In genomic region chr1:64984106-64984505, GRCh38 we compare ENCODE assay signal across 18 cellular contexts. TPM values are rescaled to one million over a fixed set of nuclear protein-coding genes. Genes with fewer than 3 reads are reported as not detected.
DNase-seq lines count a peak whose midpoint lies in the region; ATAC-seq and TF ChIP-seq lines count a peak whose summit lies in the region.
"Had no signal": no experiment of that assay in that cellular context is flagged by ENCODE, and none has a peak within 500 bp of the region (broad histone marks: within the 10 kb centered on the region; RNA-seq: fewer than 3 reads in every experiment).

No MANE protein-coding gene starts in this region.

- POLR2A ChIA-PET in MCF 10A (lab: Yijun Ruan, JAX) = interaction anchor here (0.6 to 2.6 kb wide), 4 partner anchors 18 to 1404 kb away, joined by 3 to 16 read pairs (median 6); partner anchors contain the start of gene JAK1
- POLR2A ChIA-PET in activated CD4-positive, alpha-beta T cell treated with anti-CD3 and anti-CD28 coated beads, Interleukin-2, amount 10 ng/mL, durations not matched to agents 7 days and 5 days (lab: Charles Lee) = no interaction called here

- ATAC-seq in HG03039 (IDR thresholded peaks at IDR 0.05; ENCODE audit: unreplicated experiment) = no peak
- ATAC-seq: T-cell had no signal

- H3K4me3 ChIP-seq in breast epithelium (no peak overlapping the region), NB4 (ENCODE audit: low read depth, low read length) (no peak overlapping the region)
- H3K4me3 ChIP-seq: SJSA1 had no signal

- no peak for DNase-seq in breast epithelium (ENCODE audit: low spot score in 2 of 2)
- DNase-seq in MCF 10A (ENCODE audit: unreplicated experiment) = no peak
- DNase-seq in NB4 (ENCODE audit: low read depth) = peak; percentile 55
- DNase-seq in iPS-NIHi11 (ENCODE audit: low spot score) = peak; percentile 24
- DNase-seq in T-helper 9 cell = no peak
- DNase-seq in DMS 273 treated with DMSO at 0.1 percent for 48 hours (lab: John Stamatoyannopoulos, UW) = no peak
- DNase-seq in activated CD4-positive, alpha-beta T cell treated with anti-CD3 and anti-CD28 coated beads, Interleukin-2, amount 10 ng/mL, durations not matched to agents 7 days and 5 days = no peak
- DNase-seq: COR-L47, DMS79, MM.1S, NCI-H1417 treated with DMSO at 0.1 percent for 48 hours, NCI-H1930, NCI-H2171, NCI-H446 treated with DMSO at 0.1 percent for 48 hours, T-cell had no signal

- no peaks in the 10 kb centered on the region for H3K36me3 ChIP-seq in breast epithelium
- H3K36me3 ChIP-seq: SJSA1 had no signal

- H3K27me3 Mint-ChIP-seq in MCF 10A (ENCODE audit: insufficient read depth, unreplicated experiment) = no peaks in the 10 kb centered on the region
- H3K27me3 Mint-ChIP-seq in activated CD4-positive, alpha-beta T cell treated with anti-CD3 and anti-CD28 coated beads, Interleukin-2, amount 10 ng/mL, durations not matched to agents 7 days and 5 days = no peaks in the 10 kb centered on the region
- H3K27me3 Mint-ChIP-seq: T-cell had no signal

- BruUV-seq in MCF 10A (replicated peaks; lab: Mats Ljungman, UMichigan) = no TSS peak

- intact Hi-C loops in breast epithelium (cut with DNase I; ENCODE audit: low total_unique reads) (no loop called here), MCF 10A (cut with micrococcal nuclease) (no loop called here)

- H3K27ac Mint-ChIP-seq in MCF 10A (ENCODE audit: low read depth, unreplicated experiment) = no peak overlapping the region
- no peak overlapping the region for H3K27ac Mint-ChIP-seq in activated CD4-positive, alpha-beta T cell treated with anti-CD3 and anti-CD28 coated beads, Interleukin-2, amount 10 ng/mL, durations not matched to agents 7 days and 5 days
- H3K27ac Mint-ChIP-seq: T-cell had no signal

- no peaks in the 10 kb centered on the region for H3K27me3 ChIP-seq in breast epithelium
- H3K27me3 ChIP-seq: SJSA1 had no signal

- CTCF ChIA-PET in MCF 10A (lab: Yijun Ruan, JAX) = interaction anchor here (1.0 kb wide), 1 partner anchor 27 kb away, joined by 3 read pairs; no protein-coding TSS in a partner anchor
- CTCF ChIA-PET in activated CD4-positive, alpha-beta T cell treated with anti-CD3 and anti-CD28 coated beads, Interleukin-2, amount 10 ng/mL, durations not matched to agents 7 days and 5 days (lab: Charles Lee) = no interaction called here

- H3K4me1 ChIP-seq in breast epithelium = peaks cover 0 to 6% of the 10 kb centered on the region in 2 donors

- H3K4me3 Mint-ChIP-seq in MCF 10A (ENCODE audit: unreplicated experiment) = no peak overlapping the region
- H3K4me3 Mint-ChIP-seq in activated CD4-positive, alpha-beta T cell treated with anti-CD3 and anti-CD28 coated beads, Interleukin-2, amount 10 ng/mL, durations not matched to agents 7 days and 5 days = no peak overlapping the region
- H3K4me3 Mint-ChIP-seq: CD14-positive monocyte, T-cell had no signal

- peaks cover 24% of the 10 kb centered on the region for H3K4me1 Mint-ChIP-seq in MCF 10A (ENCODE audit: insufficient read depth, unreplicated experiment)
- H3K4me1 Mint-ChIP-seq in activated CD4-positive, alpha-beta T cell treated with anti-CD3 and anti-CD28 coated beads, Interleukin-2, amount 10 ng/mL, durations not matched to agents 7 days and 5 days = peaks cover 10% of the 10 kb centered on the region

- no peaks in the 10 kb centered on the region for H3K9me3 Mint-ChIP-seq in MCF 10A (ENCODE audit: unreplicated experiment)
- H3K9me3 Mint-ChIP-seq in activated CD4-positive, alpha-beta T cell treated with anti-CD3 and anti-CD28 coated beads, Interleukin-2, amount 10 ng/mL, durations not matched to agents 7 days and 5 days = no peaks in the 10 kb centered on the region
- H3K9me3 Mint-ChIP-seq: T-cell had no signal

- H3K27ac ChIP-seq in breast epithelium = peak overlapping the region; percentile 48 to 66
- H3K27ac ChIP-seq: SJSA1 had no signal

- TF ChIP-seq POLR2A in breast epithelium (IDR thresholded peaks at IDR 0.05) = no peak
- no peak for TF ChIP-seq POLR2A in NB4 (IDR thresholded peaks at IDR 0.05; ENCODE audit: extremely low read depth, insufficient read length)

- TF ChIP-seq CTCF in breast epithelium (IDR thresholded peaks at IDR 0.05) = no peak
- no peak for TF ChIP-seq CTCF in MCF 10A (IDR thresholded peaks at IDR 0.05; ENCODE audit: unreplicated experiment)
- TF ChIP-seq CTCF in NB4 (IDR thresholded peaks at IDR 0.05; ENCODE audit: low read depth, low read length) = no peak

- H3K36me3 Mint-ChIP-seq in MCF 10A (ENCODE audit: insufficient read depth, unreplicated experiment) = no peaks in the 10 kb centered on the region
- no peaks in the 10 kb centered on the region for H3K36me3 Mint-ChIP-seq in activated CD4-positive, alpha-beta T cell treated with anti-CD3 and anti-CD28 coated beads, Interleukin-2, amount 10 ng/mL, durations not matched to agents 7 days and 5 days (ENCODE audit: low read depth)
- H3K36me3 Mint-ChIP-seq: T-cell had no signal

- no peaks in the 10 kb centered on the region for H3K9me3 ChIP-seq in breast epithelium
- H3K9me3 ChIP-seq: SJSA1 had no signal

RNA-seq across cellular contexts. Expression of gene JAK1, which starts 17.8 kb away (rescaled TPM):
- total RNA-seq in breast epithelium (100 to 1,000 TPM; 179 to 258 (median 196) TPM), MCF 10A (2022) (73.1 and 80.0 TPM in 2 replicates)
- 100 to 1,000 TPM; 198 to 212 TPM for total RNA-seq in activated CD4-positive, alpha-beta T cell treated with anti-CD3 and anti-CD28 coated beads, Interleukin-2, amount 10 ng/mL, durations not matched to agents 7 days and 5 days

Comparison
In these comparisons a context has a peak if more than half of its experiments do, and no peak if none do; other contexts are left out.
1. DNase-seq: peak in NB4 (single experiment) and iPS-NIHi11 (single experiment); none in breast epithelium (0 of 2), MCF 10A (single experiment), T-helper 9 cell (single experiment), DMS 273 treated with DMSO at 0.1 percent for 48 hours (single experiment) and activated CD4-positive, alpha-beta T cell treated with anti-CD3 and anti-CD28 coated beads, Interleukin-2, amount 10 ng/mL, durations not matched to agents 7 days and 5 days (single experiment).